In genomic region chr7:106345421-106346166, GRCh38 we compare ENCODE assay signal across 9 cellular contexts.
DNase-seq lines count a peak whose midpoint lies in the region; FAIRE-seq and TF ChIP-seq lines count a peak whose summit lies in the region.
"Had no signal": no experiment of that assay in that cellular context is flagged by ENCODE, and none has a peak within 500 bp of the region (broad histone marks: within the 10 kb centered on the region; RNA-seq: fewer than 3 reads in every experiment).

No MANE protein-coding gene starts in this region.

- peaks cover 6% of the 10 kb centered on the region for H3K9me3 ChIP-seq in smooth muscle cell (replicated peaks; ENCODE audit: low read depth)
- H3K9me3 ChIP-seq in small intestine (ENCODE audit: control insufficient read depth, low read depth): peaks cover 1% of the 10 kb centered on the region

- H3K27me3 ChIP-seq in smooth muscle cell (ENCODE audit: low read depth) (no peaks in the 10 kb centered on the region), small intestine (ENCODE audit: control insufficient read depth in 2 of 2, insufficient read depth in 2 of 2, low read length in 2 of 2) (no peaks in the 10 kb centered on the region)

- peak overlapping the region; percentile 98 for H3K27ac ChIP-seq in smooth muscle cell (ENCODE audit: low read depth)
- H3K27ac ChIP-seq in small intestine (ENCODE audit: low read depth in 1 of 2, low read length in 1 of 2): peak overlapping the region in 1 of 2 donors; percentile 27

- TF ChIP-seq POLR2A in GM12892 (IDR thresholded peaks at IDR 0.05; ENCODE audit: low read depth, low read length): no peak

- H3K79me2 ChIP-seq in smooth muscle cell (ENCODE audit: low read depth): no peaks in the 10 kb centered on the region

- DNase-seq in GM12892 (ENCODE audit: insufficient read length) (no peak), NCI-H460 (ENCODE audit: extremely low read depth, low read depth) (peak; percentile 72), smooth muscle cell (lab: John Stamatoyannopoulos, UW; ENCODE audit: unreplicated experiment) (no peak), GM13976 (ENCODE audit: low spot score) (no peak), small intestine (no peak), HPDE6-E6E7 (ENCODE audit: extremely low spot score) (no peak), HuH-7 (ENCODE audit: low spot score) (no peak)
- DNase-seq in activated naive CD8-positive, alpha-beta T cell treated with anti-CD3 and anti-CD28 coated beads, Interleukin-2, amount 50 U/mL, for 16 hours (ENCODE audit: low read depth, low spot score): peak; percentile 11

- TF ChIP-seq CTCF in smooth muscle cell (IDR thresholded peaks at IDR 0.05; ENCODE audit: borderline replicate concordance, insufficient read depth, poor library complexity, severe bottlenecking) (no peak), GM13976 (IDR thresholded peaks at IDR 0.05; ENCODE audit: borderline replicate concordance, control extremely low read depth, extremely low read depth, insufficient read depth, missing control alignments) (no peak)

- peak overlapping the region; percentile 70 for H3K4me2 ChIP-seq in smooth muscle cell

- H3F3A ChIP-seq in smooth muscle cell (ENCODE audit: low read depth): peaks cover 8% of the 10 kb centered on the region

- H3K9ac ChIP-seq in smooth muscle cell (ENCODE audit: low read depth): peak overlapping the region; percentile 92

- 38% methylated on average over 2 of the region's 2 CpGs for WGBS in smooth muscle cell (ENCODE audit: low lambda C conversion rate)
- 72 to 85% (median 79%) methylated on average over 2 of the region's 2 CpGs for WGBS in small intestine, 3 donors

- peaks cover 10% of the 10 kb centered on the region for H3K4me1 ChIP-seq in smooth muscle cell (ENCODE audit: low read depth)
- H3K4me1 ChIP-seq in small intestine (ENCODE audit: control insufficient read depth in 2 of 2, insufficient read depth in 1 of 2, low read depth in 1 of 2, low read length in 1 of 2): peaks cover 0 to 3% of the 10 kb centered on the region in 2 donors

- in situ Hi-C loops in GM13976 (cut with MboI; ENCODE audit: low sequenced_read_pairs, unreplicated experiment): no loop called here

- FAIRE-seq in GM12892 (lab: Jason Lieb, UNC): peak; percentile 57
- FAIRE-seq in small intestine (lab: Jason Lieb, UNC): no peak
- FAIRE-seq: islet of Langerhans had no signal

- no peak overlapping the region for H2AFZ ChIP-seq in smooth muscle cell (ENCODE audit: low read depth)

- H3K4me3 ChIP-seq in smooth muscle cell (no peak overlapping the region), small intestine (ENCODE audit: low read depth in 1 of 2, low read length in 2 of 2) (no peak overlapping the region)

- H3K36me3 ChIP-seq in smooth muscle cell (ENCODE audit: low read depth) (no peaks in the 10 kb centered on the region), small intestine (ENCODE audit: control insufficient read depth in 2 of 2, insufficient read depth in 2 of 2, low read length in 2 of 2) (no peaks in the 10 kb centered on the region)

- no peaks in the 10 kb centered on the region for H4K20me1 ChIP-seq in smooth muscle cell (ENCODE audit: low read depth)

Comparison
In these comparisons a context has a peak if more than half of its experiments do, and no peak if none do; other contexts are left out.
1. DNase-seq: peak in NCI-H460 (single experiment) and activated naive CD8-positive, alpha-beta T cell treated with anti-CD3 and anti-CD28 coated beads, Interleukin-2, amount 50 U/mL, for 16 hours (single experiment); none in GM12892 (single experiment), smooth muscle cell (single experiment), GM13976 (single experiment), small intestine (single experiment), HPDE6-E6E7 (single experiment) and HuH-7 (single experiment).